Comparison of ENCODE assay signal across 8 cellular contexts in the genomic region with DNA sequence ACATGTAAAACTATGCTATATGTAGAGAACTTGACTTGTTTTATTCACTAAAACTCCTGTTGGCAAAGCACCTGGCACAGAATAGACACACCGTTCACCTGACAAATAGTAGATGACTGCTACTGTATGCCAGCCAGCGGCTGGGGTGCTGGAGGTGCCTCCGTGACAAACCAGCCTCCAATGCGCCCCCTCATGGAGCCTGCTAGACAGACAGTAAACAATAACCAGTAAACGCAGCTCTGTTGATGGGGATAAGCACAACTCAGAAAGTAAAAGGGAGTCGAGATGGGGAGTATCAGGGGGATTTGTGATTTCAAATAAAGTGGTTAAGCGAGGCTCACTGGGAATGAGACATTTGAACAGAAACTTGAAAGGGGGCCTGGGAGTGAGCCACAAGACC.
DNase-seq lines count a peak whose midpoint lies in the region; ATAC-seq and TF ChIP-seq lines count a peak whose summit lies in the region.

No MANE protein-coding gene starts in this region.

- in situ Hi-C loops in astrocyte of the spinal cord (cut with HindIII; ENCODE audit: low sequenced_read_pairs), result no loop called here

- TF ChIP-seq CTCF in astrocyte of the spinal cord (IDR thresholded peaks at IDR 0.05; ENCODE audit: low read depth, low read length) (peak; percentile 62), coronary artery (IDR thresholded peaks at IDR 0.05) (no peak)

- DNase-seq in EH (ENCODE audit: low read depth) (peak; percentile 38), HuH-7 (ENCODE audit: low spot score) (peak; percentile 45), astrocyte of the spinal cord (ENCODE audit: low read depth, low spot score) (no peak), midbrain (lab: John Stamatoyannopoulos, UW) (peak; percentile 13), middle frontal gyrus (ENCODE audit: extremely low spot score, low spot score) (no peak), HK-2 (ENCODE audit: unreplicated experiment) (no peak), coronary artery (ENCODE audit: low spot score) (no peak)

- no peak overlapping the region for H3K4me3 ChIP-seq in astrocyte of the spinal cord (ENCODE audit: low read depth, low read length)
- no peak overlapping the region for H3K4me3 ChIP-seq in coronary artery

- ATAC-seq in HG02870 (IDR thresholded peaks at IDR 0.05; ENCODE audit: unreplicated experiment), result no peak

- no peak overlapping the region for H3K27ac ChIP-seq in coronary artery

Comparison
In these comparisons a context has a peak if more than half of its experiments do, and no peak if none do; other contexts are left out.
1. DNase-seq: peak in EH (single experiment), HuH-7 (single experiment) and midbrain (single experiment); none in astrocyte of the spinal cord (single experiment), middle frontal gyrus (single experiment), HK-2 (single experiment) and coronary artery (single experiment).